13 cellular contexts compared by ENCODE assay signal in genomic region chr6:141105481-141105880, GRCh38.
DNase-seq lines count a peak whose midpoint lies in the region; ATAC-seq and TF ChIP-seq lines count a peak whose summit lies in the region.
"Had no signal": no experiment of that assay in that cellular context is flagged by ENCODE, and none has a peak within 500 bp of the region (broad histone marks: within the 10 kb centered on the region; RNA-seq: fewer than 3 reads in every experiment).

No MANE protein-coding gene starts in this region.

- peaks cover 8% of the 10 kb centered on the region for H3K4me1 ChIP-seq in BLaER1
- no peaks in the 10 kb centered on the region for H3K4me1 ChIP-seq in Peyer's patch
- H3K4me1 ChIP-seq: left ventricle myocardium inferior had no signal

- no peak overlapping the region for H3K9ac ChIP-seq in BLaER1

- no peaks in the 10 kb centered on the region for H4K20me1 ChIP-seq in BLaER1

- DNase-seq in MG63 (peak; percentile 82), dedifferentiated amniotic fluid mesenchymal stem cell (ENCODE audit: extremely low spot score) (peak; percentile 70), lung microvascular endothelial cell (ENCODE audit: low read depth in 2 of 2) (peak; percentile 21 to 23), Peyer's patch (no peak), WERI-Rb-1 (no peak)
- DNase-seq in activated naive CD4-positive, alpha-beta T cell (lab: John Stamatoyannopoulos, UW), result no peak
- DNase-seq: left ventricle myocardium inferior; NCI-H510A treated with DMSO at 0.1 percent for 48 hours; stimulated activated CD4-positive, alpha-beta T cell treated with anti-CD3 and anti-CD28 coated beads, Interleukin-12 subunit alpha, Interleukin-12 subunit beta, amount 100 ng/mL, for 4 hours; T-helper 1 cell had no signal

- H3K36me3 ChIP-seq in BLaER1 (no peaks in the 10 kb centered on the region), MG63 (no peaks in the 10 kb centered on the region), Peyer's patch (no peaks in the 10 kb centered on the region), WERI-Rb-1 (no peaks in the 10 kb centered on the region)
- H3K36me3 ChIP-seq: left ventricle myocardium inferior had no signal

- TF ChIP-seq POLR2A in Peyer's patch (IDR thresholded peaks at IDR 0.05), result no peak

- no peaks in the 10 kb centered on the region for H3K27me3 ChIP-seq in BLaER1
- H3K27me3 ChIP-seq in MG63, result no peaks in the 10 kb centered on the region
- H3K27me3 ChIP-seq in Peyer's patch, result no peaks in the 10 kb centered on the region
- H3K27me3 ChIP-seq in WERI-Rb-1 (ENCODE audit: insufficient read depth, low read depth, severe bottlenecking), result no peaks in the 10 kb centered on the region

- peak overlapping the region; percentile 37 for H3K4me2 ChIP-seq in BLaER1

- no peak for TF ChIP-seq CTCF in Peyer's patch (IDR thresholded peaks at IDR 0.05)
- no peak for TF ChIP-seq CTCF in WERI-Rb-1 (IDR thresholded peaks at IDR 0.05; ENCODE audit: low read depth, low read length)

- H3K27ac ChIP-seq in BLaER1 (no peak overlapping the region), Peyer's patch (no peak overlapping the region), WERI-Rb-1 (no peak overlapping the region)
- H3K27ac ChIP-seq: HL-60, left ventricle myocardium inferior had no signal

- H3K9me3 ChIP-seq in BLaER1, result no peaks in the 10 kb centered on the region
- H3K9me3 ChIP-seq in MG63, result peaks cover 4% of the 10 kb centered on the region; the same call in 1 of the 2 replicates
- no peaks in the 10 kb centered on the region for H3K9me3 ChIP-seq in Peyer's patch
- H3K9me3 ChIP-seq in WERI-Rb-1 (ENCODE audit: severe bottlenecking), result no peaks in the 10 kb centered on the region

- no peak for ATAC-seq in GM21528 (IDR thresholded peaks at IDR 0.05; ENCODE audit: low FRiP score, unreplicated experiment)

- no peak overlapping the region for H3K4me3 ChIP-seq in BLaER1
- no peak overlapping the region for H3K4me3 ChIP-seq in MG63
- no peak overlapping the region for H3K4me3 ChIP-seq in Peyer's patch
- no peak overlapping the region for H3K4me3 ChIP-seq in WERI-Rb-1 (ENCODE audit: low read depth, low read length)
- H3K4me3 ChIP-seq: left ventricle myocardium inferior had no signal

Comparison
In these comparisons a context has a peak if more than half of its experiments do, and no peak if none do; other contexts are left out.
1. DNase-seq: peak in MG63 (single experiment), dedifferentiated amniotic fluid mesenchymal stem cell (single experiment) and lung microvascular endothelial cell (2 of 2); none in Peyer's patch (0 of 3), WERI-Rb-1 (single experiment) and activated naive CD4-positive, alpha-beta T cell (0 of 4).